Comparison of ENCODE assay signal across 8 cellular contexts in the genomic region with DNA sequence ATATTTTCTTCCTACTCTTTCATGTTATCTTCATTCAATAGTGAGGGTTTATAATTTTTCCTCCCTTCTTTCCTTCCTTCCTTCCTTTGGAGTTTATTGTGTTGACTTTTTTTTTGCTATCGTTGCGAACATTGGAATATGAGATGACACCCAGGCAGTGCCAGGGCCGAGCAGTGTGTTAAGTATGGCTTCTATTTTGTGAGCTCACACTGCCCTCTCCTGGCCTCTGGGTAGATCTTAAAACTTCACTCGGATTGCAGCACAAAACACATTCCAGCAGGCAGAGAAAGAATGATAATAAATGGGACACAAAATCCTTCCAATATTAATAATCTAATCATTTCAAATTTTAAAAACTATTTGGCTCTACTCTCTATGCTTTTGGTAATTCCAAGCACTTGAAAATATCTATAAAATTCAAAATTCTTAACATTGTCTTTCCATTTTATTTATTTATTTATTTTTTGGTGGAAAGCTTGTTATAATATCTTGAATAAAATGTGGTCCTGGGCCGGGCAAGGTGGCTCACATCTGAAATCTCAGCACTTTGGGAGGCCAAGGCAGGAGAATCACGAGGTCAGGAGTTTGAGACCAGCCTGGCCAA.
DNase-seq lines count a peak whose midpoint lies in the region; ATAC-seq, FAIRE-seq and TF ChIP-seq lines count a peak whose summit lies in the region.

No MANE protein-coding gene starts in this region.

- WGBS in right lobe of liver (ENCODE audit: insufficient coverage, low coverage, low lambda C conversion rate, missing lambda C conversion rate) = 6% methylated on average over 6 of the region's 6 CpGs

- no peaks in the 10 kb centered on the region for H3K4me1 ChIP-seq in right lobe of liver

- intact Hi-C loops in right lobe of liver (cut with DNase I) = no loop called here

- DNase-seq in GM12865 (ENCODE audit: low read depth) (peak; percentile 83), NCI-H345 treated with DMSO at 0.1 percent for 48 hours (lab: John Stamatoyannopoulos, UW; ENCODE audit: unreplicated experiment) (peak; percentile 66), right lobe of liver (peak in 2 of 3 donors; percentile 46 to 67), NCI-H1048 (lab: John Stamatoyannopoulos, UW) (no peak)
- peak; percentile 30 to 38 for DNase-seq in activated CD4-positive, alpha-beta T cell treated with anti-CD3 and anti-CD28 coated beads for 24 hours (ENCODE audit: low read depth in 2 of 2)
- DNase-seq in stimulated activated CD8-positive, alpha-beta memory T cell treated with anti-CD3 and anti-CD28 coated beads, Interleukin-12 subunit alpha, Interleukin-12 subunit beta, amount 100 ng/mL, for 1 hour (ENCODE audit: low read depth) = peak; percentile 52

- ATAC-seq in HG03066 (IDR thresholded peaks at IDR 0.05; ENCODE audit: low read depth, unreplicated experiment) = peak; percentile 66
- peak; percentile 94 to 98 (median 96) for ATAC-seq in right lobe of liver

- peak; percentile 41 for FAIRE-seq in colon (lab: Jason Lieb, UNC)

- H3K27ac ChIP-seq in right lobe of liver = no peak overlapping the region

- H3K4me3 ChIP-seq in GM12865 (ENCODE audit: low read depth, low read length) = no peak overlapping the region
- H3K4me3 ChIP-seq in right lobe of liver = no peak overlapping the region

- H3K36me3 ChIP-seq in right lobe of liver = no peaks in the 10 kb centered on the region

- TF ChIP-seq POLR2A in right lobe of liver (IDR thresholded peaks at IDR 0.05) = no peak

- no peaks in the 10 kb centered on the region for H3K27me3 ChIP-seq in right lobe of liver

- H3K9me3 ChIP-seq in right lobe of liver = no peaks in the 10 kb centered on the region

- peak; percentile 67 for TF ChIP-seq CTCF in GM12865 (IDR thresholded peaks at IDR 0.05; ENCODE audit: insufficient read depth, low read depth, low read length, missing control alignments)
- peak; percentile 70 to 80 (median 76) for TF ChIP-seq CTCF in right lobe of liver (IDR thresholded peaks at IDR 0.05)
